In genomic region chr12:92431146-92431545, GRCh38 we compare ENCODE assay signal across 12 cellular contexts.
A peak's percentile ranks its signal among the peaks of the same experiment; 100 is the strongest.
DNase-seq lines count a peak whose midpoint lies in the region; ATAC-seq and TF ChIP-seq lines count a peak whose summit lies in the region.
"Had no signal": no experiment of that assay in that cellular context is flagged by ENCODE, and none has a peak within 500 bp of the region (broad histone marks: within the 10 kb centered on the region; RNA-seq: fewer than 3 reads in every experiment).

No MANE protein-coding gene starts in this region.

- H3K27ac ChIP-seq in tibial artery, result no peak overlapping the region
- H3K27ac ChIP-seq: foreskin keratinocyte, parathyroid adenoma, SK-N-MC, stomach had no signal

- peaks cover 14% of the 10 kb centered on the region for H3K9me3 Mint-ChIP-seq in activated naive CD8-positive, alpha-beta T cell treated with anti-CD3 and anti-CD28 coated beads for 36 hours

- peak; percentile 27 for DNase-seq in CD1c-positive myeloid dendritic cell (ENCODE audit: extremely low spot score)
- peak; percentile 37 for DNase-seq in activated naive CD8-positive, alpha-beta T cell treated with anti-CD3 and anti-CD28 coated beads for 36 hours
- DNase-seq in DMS153 treated with DMSO at 0.1 percent for 48 hours (lab: John Stamatoyannopoulos, UW; ENCODE audit: unreplicated experiment), result no peak
- DNase-seq in NCI-H146 (lab: John Stamatoyannopoulos, UW), result no peak
- DNase-seq in DMS 273 (lab: John Stamatoyannopoulos, UW; ENCODE audit: unreplicated experiment), result no peak
- no peak for DNase-seq in tibial artery
- DNase-seq: foreskin keratinocyte, stomach had no signal

- intact Hi-C loops in tibial artery (cut with DNase I; ENCODE audit: low total_unique reads), result no loop called here

- no peaks in the 10 kb centered on the region for H3K27me3 ChIP-seq in tibial artery
- H3K27me3 ChIP-seq: foreskin keratinocyte, stomach had no signal

- H3K27ac Mint-ChIP-seq in activated naive CD8-positive, alpha-beta T cell treated with anti-CD3 and anti-CD28 coated beads for 36 hours, result peak overlapping the region; percentile 21

- peaks cover 35% of the 10 kb centered on the region for H3K4me1 Mint-ChIP-seq in activated naive CD8-positive, alpha-beta T cell treated with anti-CD3 and anti-CD28 coated beads for 36 hours

- no peaks in the 10 kb centered on the region for H3K27me3 Mint-ChIP-seq in activated naive CD8-positive, alpha-beta T cell treated with anti-CD3 and anti-CD28 coated beads for 36 hours

- H3K36me3 Mint-ChIP-seq in activated naive CD8-positive, alpha-beta T cell treated with anti-CD3 and anti-CD28 coated beads for 36 hours, result peaks cover 10% of the 10 kb centered on the region

- ATAC-seq in GM18909 (IDR thresholded peaks at IDR 0.05; ENCODE audit: poor library complexity, unreplicated experiment), result peak; percentile 62
- ATAC-seq in HG03175 (IDR thresholded peaks at IDR 0.05; ENCODE audit: unreplicated experiment), result peak; percentile 48
- ATAC-seq: foreskin keratinocyte had no signal

- TF ChIP-seq CTCF in tibial artery (IDR thresholded peaks at IDR 0.05), result no peak

- no peak overlapping the region for H3K4me3 Mint-ChIP-seq in activated naive CD8-positive, alpha-beta T cell treated with anti-CD3 and anti-CD28 coated beads for 36 hours

- H3K36me3 ChIP-seq in tibial artery, result no peaks in the 10 kb centered on the region
- H3K36me3 ChIP-seq: stomach had no signal

- no peak overlapping the region for H3K4me3 ChIP-seq in tibial artery
- H3K4me3 ChIP-seq: SK-N-MC, stomach had no signal

- no peaks in the 10 kb centered on the region for H3K9me3 ChIP-seq in tibial artery
- H3K9me3 ChIP-seq: stomach had no signal

- no peaks in the 10 kb centered on the region for H3K4me1 ChIP-seq in tibial artery
- H3K4me1 ChIP-seq: foreskin keratinocyte, stomach had no signal

Comparison
In these comparisons a context has a peak if more than half of its experiments do, and no peak if none do; other contexts are left out.
1. DNase-seq: peak in CD1c-positive myeloid dendritic cell (single experiment) and activated naive CD8-positive, alpha-beta T cell treated with anti-CD3 and anti-CD28 coated beads for 36 hours (single experiment); none in DMS153 treated with DMSO at 0.1 percent for 48 hours (single experiment), NCI-H146 (single experiment), DMS 273 (single experiment) and tibial artery (0 of 2).